Comparison of ENCODE assay signal across 10 cellular contexts in genomic region chrX:106631615-106632014, GRCh38. TPM values are rescaled to one million over a fixed set of nuclear protein-coding genes. Genes with fewer than 3 reads are reported as not detected.
"Had no signal": no experiment of that assay in that cellular context is flagged by ENCODE, and none has a peak within 500 bp of the region (broad histone marks: within the 10 kb centered on the region; RNA-seq: fewer than 3 reads in every experiment).

No MANE protein-coding gene starts in this region.

- H3K36me3 ChIP-seq: HAP-1 had no signal

- H3K36me3 Mint-ChIP-seq: IgD-negative memory B cell had no signal

- H3K4me3 ChIP-seq: GM23248, HAP-1 had no signal

- H3K4me1 Mint-ChIP-seq: IgD-negative memory B cell had no signal

- H3K4me3 Mint-ChIP-seq: IgD-negative memory B cell had no signal

- FAIRE-seq: HepG2, HTR-8/SVneo had no signal

- H2AFZ ChIP-seq: GM23248 had no signal

- ATAC-seq: HCT116, HepG2 had no signal

- H3K27ac ChIP-seq: GM23248 had no signal

- H3K27ac Mint-ChIP-seq: IgD-negative memory B cell had no signal

- H3K9me3 Mint-ChIP-seq: IgD-negative memory B cell had no signal

- H3K9me3 ChIP-seq: HAP-1 had no signal

- DNase-seq: GM23248, GOT3, H7, KG1 had no signal

- H3K9ac ChIP-seq: GM23248 had no signal

RNA-seq across cellular contexts. Expression of gene RADX, which starts 19.8 kb away (rescaled TPM):
- total RNA-seq: HT-29 had no signal
